ENCODE assay signal across 8 cellular contexts in genomic region chrX:24498975-24499374, GRCh38. TPM values are rescaled to one million over a fixed set of nuclear protein-coding genes. Genes with fewer than 3 reads are reported as not detected.
DNase-seq lines count a peak whose midpoint lies in the region; ATAC-seq, FAIRE-seq and TF ChIP-seq lines count a peak whose summit lies in the region.

No MANE protein-coding gene starts in this region.

- H3K9me2 ChIP-seq in Loucy (replicated peaks; ENCODE audit: low read depth, low read length), result no peaks in the 10 kb centered on the region

- H3K27ac ChIP-seq in A549 (no peak overlapping the region), body of pancreas (peak overlapping the region in 1 of 4 donors; percentile 31), ovary (no peak overlapping the region)

- no peak overlapping the region for H3K9ac ChIP-seq in Loucy (ENCODE audit: low read depth, low read length, poor library complexity, severe bottlenecking)

- TF ChIP-seq POLR2A in A549 (IDR thresholded peaks at IDR 0.05; ENCODE audit: low read length), result no peak
- no peak for TF ChIP-seq POLR2A in GM12892 (IDR thresholded peaks at IDR 0.05; ENCODE audit: low read depth, low read length)
- no peak for TF ChIP-seq POLR2A in body of pancreas (IDR thresholded peaks at IDR 0.05)
- TF ChIP-seq POLR2A in ovary (IDR thresholded peaks at IDR 0.05), result no peak

- no peaks in the 10 kb centered on the region for H4K20me1 ChIP-seq in Loucy (ENCODE audit: insufficient read depth, low read length, poor library complexity, severe bottlenecking)

- intact Hi-C loops in body of pancreas (cut with DNase I), result loop anchor here (10.0 kb wide), 1 partner anchor 104 kb away; no protein-coding TSS in a partner anchor
- intact Hi-C loops in ovary (cut with DNase I), result loop anchor here in 1 of 4 donors (10.0 kb wide), 1 partner anchor 104 kb away; no protein-coding TSS in a partner anchor
- intact Hi-C loops in activated CD4-positive, alpha-beta T cell treated with anti-CD3 and anti-CD28 coated beads, Interleukin-2, amount 10 ng/mL, durations not matched to agents 24 days and 14 days (cut with micrococcal nuclease), result loop anchor here (1.0 to 5.0 kb wide), 3 partner anchors 18 to 127 kb away; no protein-coding TSS in a partner anchor

- peaks cover 24% of the 10 kb centered on the region; the same call in 1 of the 2 replicates for H3K36me3 ChIP-seq in Loucy (ENCODE audit: insufficient read depth, low read length)
- no peaks in the 10 kb centered on the region for H3K36me3 ChIP-seq in body of pancreas (replicated peaks in 1 of 2; ENCODE audit: insufficient read depth in 1 of 2, low read depth in 2 of 2)
- H3K36me3 ChIP-seq in ovary, result no peaks in the 10 kb centered on the region

- peaks cover 5% of the 10 kb centered on the region for H3K36me3 Mint-ChIP-seq in activated CD4-positive, alpha-beta T cell treated with anti-CD3 and anti-CD28 coated beads, Interleukin-2, amount 10 ng/mL, durations not matched to agents 24 days and 14 days (ENCODE audit: low read depth)

- H3K27ac Mint-ChIP-seq in activated CD4-positive, alpha-beta T cell treated with anti-CD3 and anti-CD28 coated beads, Interleukin-2, amount 10 ng/mL, durations not matched to agents 24 days and 14 days, result no peak overlapping the region

- WGBS in A549 (ENCODE audit: missing lambda C conversion rate), result 33% methylated on average over 2 of the region's 2 CpGs
- 17 to 33% methylated on average over 2 of the region's 2 CpGs for WGBS in body of pancreas, 2 donors
- WGBS in ovary, 3 donors, result 49 to 53% (median 51%) methylated on average over 2 of the region's 2 CpGs

- no peaks in the 10 kb centered on the region for H3K9me3 Mint-ChIP-seq in activated CD4-positive, alpha-beta T cell treated with anti-CD3 and anti-CD28 coated beads, Interleukin-2, amount 10 ng/mL, durations not matched to agents 24 days and 14 days

- H3K4me3 ChIP-seq in A549 (no peak overlapping the region), Loucy (ENCODE audit: low read length, poor library complexity, severe bottlenecking) (no peak overlapping the region), body of pancreas (no peak overlapping the region), ovary (no peak overlapping the region)

- TF ChIP-seq EP300 in A549 (IDR thresholded peaks at IDR 0.05) (no peak), ovary (IDR thresholded peaks at IDR 0.05) (no peak)

- H3K4me2 ChIP-seq in A549 (no peak overlapping the region), Loucy (ENCODE audit: low read depth, low read length, poor library complexity, severe bottlenecking) (no peak overlapping the region)

- H3K4me3 Mint-ChIP-seq in activated CD4-positive, alpha-beta T cell treated with anti-CD3 and anti-CD28 coated beads, Interleukin-2, amount 10 ng/mL, durations not matched to agents 24 days and 14 days, result no peak overlapping the region

- no peaks in the 10 kb centered on the region for H3K27me3 ChIP-seq in Loucy (ENCODE audit: insufficient read depth, low read length, poor library complexity, severe bottlenecking)
- no peaks in the 10 kb centered on the region for H3K27me3 ChIP-seq in body of pancreas
- no peaks in the 10 kb centered on the region for H3K27me3 ChIP-seq in ovary

- no peaks in the 10 kb centered on the region for H3K79me2 ChIP-seq in Loucy (ENCODE audit: insufficient read depth, low read length)

- peak; percentile 60 to 62 for TF ChIP-seq RAD21 in A549 (conservative IDR thresholded peaks at IDR 0.05 in 1 of 2, IDR thresholded peaks at IDR 0.05 in 1 of 2)

- H3K4me1 Mint-ChIP-seq in activated CD4-positive, alpha-beta T cell treated with anti-CD3 and anti-CD28 coated beads, Interleukin-2, amount 10 ng/mL, durations not matched to agents 24 days and 14 days, result peaks cover 14% of the 10 kb centered on the region

- no peaks in the 10 kb centered on the region for H3F3A ChIP-seq in Loucy (ENCODE audit: low read depth)

- peak; percentile 61 to 76; a peak in 3 of 6 replicates for ATAC-seq in A549
- peak; percentile 67 for ATAC-seq in body of pancreas

- peak; percentile 56 for TF ChIP-seq CTCF in A549 (IDR thresholded peaks at IDR 0.05)
- TF ChIP-seq CTCF in Loucy (conservative IDR thresholded peaks at IDR 0.05; ENCODE audit: low read length), result peak; percentile 64
- peak; percentile 30 to 73 (median 62) for TF ChIP-seq CTCF in body of pancreas (IDR thresholded peaks at IDR 0.05)
- peak in 1 of 3 donors; percentile 42 for TF ChIP-seq CTCF in ovary (IDR thresholded peaks at IDR 0.05)

- FAIRE-seq in A549 (lab: Jason Lieb, UNC) (no peak), GM12892 (lab: Jason Lieb, UNC) (peak; percentile 50)

- POLR2A ChIA-PET in A549 (lab: Yijun Ruan, JAX), result no interaction called here

- H3K9me3 ChIP-seq in A549 (no peaks in the 10 kb centered on the region), Loucy (ENCODE audit: insufficient read depth, low read depth, low read length) (no peaks in the 10 kb centered on the region), body of pancreas (no peaks in the 10 kb centered on the region), ovary (no peaks in the 10 kb centered on the region)

- DNase-seq in A549 (ENCODE audit: low read depth in 1 of 2, low spot score in 1 of 2) (peak; percentile 24 to 25), GM12892 (ENCODE audit: insufficient read length) (no peak), body of pancreas (no peak), myocyte (ENCODE audit: low read depth) (peak; percentile 5), ovary (no peak), NCI-H226 (no peak)
- DNase-seq in activated CD4-positive, alpha-beta T cell treated with anti-CD3 and anti-CD28 coated beads, Interleukin-2, amount 10 ng/mL, durations not matched to agents 24 days and 14 days, result no peak

- H2AFZ ChIP-seq in Loucy (ENCODE audit: low read length), result no peak overlapping the region

- CTCF ChIA-PET in A549 (lab: Yijun Ruan, JAX), result interaction anchor here (0.7 to 10.0 kb wide), 31 partner anchors 10 to 417 kb away, joined by 3 to 226 read pairs (median 4); partner anchors contain the start of gene PDK3

- no peaks in the 10 kb centered on the region for H3K27me3 Mint-ChIP-seq in activated CD4-positive, alpha-beta T cell treated with anti-CD3 and anti-CD28 coated beads, Interleukin-2, amount 10 ng/mL, durations not matched to agents 24 days and 14 days

- H3K4me1 ChIP-seq in A549, result peaks cover 12% of the 10 kb centered on the region
- H3K4me1 ChIP-seq in Loucy (ENCODE audit: insufficient read depth, low read length, poor library complexity, severe bottlenecking), result peaks cover 8% of the 10 kb centered on the region
- no peaks in the 10 kb centered on the region for H3K4me1 ChIP-seq in body of pancreas
- H3K4me1 ChIP-seq in ovary (ENCODE audit: insufficient read depth), result no peaks in the 10 kb centered on the region

TF ChIP-seq in A549, 52 proteins besides CTCF, POLR2A, EP300 and RAD21:
- TF ChIP-seq BCL3 (IDR thresholded peaks at IDR 0.05), result no peak
- peak; percentile 78 for TF ChIP-seq SMC3 (IDR thresholded peaks at IDR 0.05)

RNA-seq across cellular contexts. Expression of gene PDK3, which starts 33.9 kb away (rescaled TPM):
- polyA plus RNA-seq in A549 (2011; rRNA removed) (14.1 and 18.7 TPM in 2 replicates), A549 (2017; fragmentation: RNase III; extraction: RNeasy Plus Mini Kit Qiagen cat#74134 plus additional on column Dnase treatment) (4.8 to 5.7 TPM (median 5.3 TPM) in 3 replicates), ovary (10 to 100 TPM in 1 of 2 donors, 1 to 10 TPM in 1; 3.1 to 20.2 TPM)
- polyA plus RNA-seq in A549 (2012; cell fraction: cytosol; rRNA removed), result 4.7 and 6.1 TPM in 2 replicates
- 2.3 and 4.4 TPM in 2 replicates for polyA plus RNA-seq in A549 (2012; cell fraction: nucleus; rRNA removed)
- 22.8 and 25.4 TPM in 2 replicates for polyA minus RNA-seq in A549 (2011; rRNA and poly(A)+ RNA removed)
- polyA plus RNA-seq in GM12892 (2012; ENCODE audit: missing spikeins), result 23.7 TPM
- total RNA-seq in body of pancreas (10 to 100 TPM; 11.5 to 20.2 TPM), myocyte (0.52 and 5.1 TPM in 2 replicates), ovary (10 to 100 TPM; 13.8 to 30.9 (median 20.7) TPM)
- 0.83 TPM for polyA plus RNA-seq in myocyte (2012)
- 26.3 and 30.7 TPM in 2 replicates for total RNA-seq in activated CD4-positive, alpha-beta T cell treated with anti-CD3 and anti-CD28 coated beads, Interleukin-2, amount 10 ng/mL, durations not matched to agents 24 days and 14 days

Comparison
In these comparisons a context has a peak if more than half of its experiments do, and no peak if none do; other contexts are left out.
1. DNase-seq: peak in A549 (2 of 2) and myocyte (single experiment); none in GM12892 (single experiment), body of pancreas (0 of 4), ovary (0 of 5), NCI-H226 (single experiment) and activated CD4-positive, alpha-beta T cell treated with anti-CD3 and anti-CD28 coated beads, Interleukin-2, amount 10 ng/mL, durations not matched to agents 24 days and 14 days (single experiment).